In the genomic region with DNA sequence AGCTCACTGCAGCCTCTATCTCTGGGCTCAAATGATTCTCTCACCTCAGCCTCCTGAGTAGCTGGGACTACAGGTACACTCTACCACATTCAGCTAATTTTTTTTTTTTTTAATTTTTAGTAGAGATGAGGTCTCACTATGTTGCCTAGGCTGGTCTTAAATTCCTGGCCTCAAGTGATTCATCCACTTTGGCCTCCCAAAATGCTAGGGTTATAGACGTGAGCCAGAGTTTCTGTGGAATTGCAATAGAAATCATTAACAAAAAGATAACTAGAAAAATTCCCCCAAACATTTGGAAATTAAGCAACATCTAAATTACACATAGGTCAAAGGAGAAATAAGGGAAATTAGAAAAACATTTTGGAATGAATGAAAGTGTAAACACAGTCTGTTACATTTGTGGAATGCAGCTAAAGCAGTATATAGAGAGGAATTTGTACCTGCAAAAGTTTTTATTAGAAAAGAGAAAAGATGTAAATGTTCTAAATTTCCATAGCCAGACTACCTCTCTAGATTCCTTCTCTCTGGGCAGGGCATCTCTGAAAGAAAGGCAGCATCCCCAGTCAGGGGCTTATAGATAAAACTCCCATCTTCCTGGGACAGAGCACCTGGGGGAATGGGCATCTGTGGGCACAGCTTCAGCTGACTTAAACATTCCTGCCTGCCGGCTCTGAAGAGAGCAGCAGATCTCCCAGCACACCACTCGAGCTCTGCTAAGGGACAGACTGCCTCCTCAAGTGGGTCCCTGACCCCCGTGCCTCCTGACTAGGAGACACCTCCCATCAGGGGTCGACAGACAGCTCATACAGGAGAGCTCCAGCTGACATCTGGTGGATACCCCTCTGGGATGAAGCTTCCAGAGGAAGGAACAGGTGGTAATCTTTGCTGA, we compare ENCODE assay signal across 22 cellular contexts.
"Had no signal": no experiment of that assay in that cellular context is flagged by ENCODE, and none has a peak within 500 bp of the region (broad histone marks: within the 10 kb centered on the region; RNA-seq: fewer than 3 reads in every experiment).

No MANE protein-coding gene starts in this region.

- H3K27me3 ChIP-seq: SJSA1 had no signal

- H3K36me3 ChIP-seq: SJSA1 had no signal

- H3K4me1 ChIP-seq: SJSA1 had no signal

- FAIRE-seq: RCC 7860 had no signal

- DNase-seq: KBM-7, MV-4-11, NCI-H1048, NCI-H1105, NCI-H1417, NCI-H1436 treated with DMSO at 0.1 percent for 48 hours, NCI-H1694, NCI-H187 treated with DMSO at 0.1 percent for 48 hours, NCI-H2029 treated with DMSO at 0.1 percent for 48 hours, NCI-H226, NCI-H446, NCI-H510A, NCI-H524 treated with DMSO at 0.1 percent for 48 hours, NCI-H69, NCI-H774, Right ventricle myocardium superior, RPMI8226, SIG-M5, SW 1271 had no signal

- H3K27ac ChIP-seq: SJSA1, SK-N-MC had no signal

- H3K4me3 ChIP-seq: SJSA1, SK-N-MC had no signal
